Comparison of ENCODE assay signal across 12 cellular contexts in the genomic region with DNA sequence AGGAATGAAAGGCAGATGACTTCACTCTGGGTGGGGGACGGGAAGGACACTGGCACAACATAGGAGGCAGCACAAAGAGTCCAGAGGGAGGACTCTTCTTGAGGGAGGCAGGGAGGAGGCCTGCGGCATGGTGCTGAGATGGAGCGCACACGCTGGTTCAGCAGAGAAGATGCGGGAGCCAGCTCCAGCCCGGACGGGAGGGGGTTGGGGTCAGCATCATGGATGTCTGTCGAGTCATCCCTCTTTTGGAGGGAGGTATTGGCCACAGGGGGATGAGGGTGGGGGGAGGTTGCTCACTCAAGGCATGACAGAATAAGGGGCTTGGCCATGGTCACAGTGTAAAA.
"Had no signal": no experiment of that assay in that cellular context is flagged by ENCODE, and none has a peak within 500 bp of the region (broad histone marks: within the 10 kb centered on the region; RNA-seq: fewer than 3 reads in every experiment).

No MANE protein-coding gene starts in this region.

- DNase-seq: activated CD4-positive, alpha-beta T cell treated with anti-CD3 and anti-CD28 coated beads, Interleukin-2, amount 50 U/mL, for 1 hour; activated CD4-positive, CD25-positive, alpha-beta regulatory T cell; activated naive CD4-positive, alpha-beta T cell treated with anti-CD3 and anti-CD28 coated beads for 36 hours; left lung; pancreas; stimulated activated CD4-positive, alpha-beta T cell treated with anti-CD3 and anti-CD28 coated beads, Interleukin-2, amount 100 ng/mL, for 48 hours; thyroid gland; uterus had no signal

- H3K27ac ChIP-seq: ascending aorta, hepatocyte, left lung, pancreas, thyroid gland, uterus had no signal

- H3K4me2 ChIP-seq: hepatocyte had no signal

- ATAC-seq: activated T-helper 17 cell treated with anti-CD3 and anti-CD28 coated beads, Interleukin-2, amount 50 U/mL, for 72 hours; left lung; stimulated activated memory B cell treated with anti-CD40 and anti-IgM and Interleukin-4, amounts not matched to agents 10 μg/mL and 1 μg/mL and 100 μg/mL, for 72 hours had no signal

- H3K4me3 ChIP-seq: ascending aorta, hepatocyte, left lung, pancreas, thyroid gland, uterus had no signal

- H2AFZ ChIP-seq: hepatocyte had no signal

- H3K27me3 ChIP-seq: ascending aorta, hepatocyte, left lung, pancreas, thyroid gland, uterus had no signal

- H3K4me1 ChIP-seq: ascending aorta, left lung, pancreas, thyroid gland, uterus had no signal

- H3K36me3 ChIP-seq: uterus had no signal

- H3K9me3 ChIP-seq: ascending aorta, left lung, pancreas, thyroid gland, uterus had no signal
